ENCODE assay signal across 9 cellular contexts in genomic region chr2:132448771-132449170, GRCh38. TPM values are rescaled to one million over a fixed set of nuclear protein-coding genes. Genes with fewer than 3 reads are reported as not detected.
A peak's percentile ranks its signal among the peaks of the same experiment; 100 is the strongest.
DNase-seq lines count a peak whose midpoint lies in the region; ATAC-seq, FAIRE-seq and TF ChIP-seq lines count a peak whose summit lies in the region.
"Had no signal": no experiment of that assay in that cellular context is flagged by ENCODE, and none has a peak within 500 bp of the region (broad histone marks: within the 10 kb centered on the region; RNA-seq: fewer than 3 reads in every experiment).

No MANE protein-coding gene starts in this region.

- H3K36me3 ChIP-seq in keratinocyte (ENCODE audit: control insufficient read depth in 2 of 2, extremely low read depth in 1 of 2, insufficient read depth in 2 of 2, low read length in 2 of 2) = no peaks in the 10 kb centered on the region

- TF ChIP-seq CTCF in AG04449 (IDR thresholded peaks at IDR 0.05; ENCODE audit: insufficient read depth, low read length, missing control alignments) = peak; percentile 54
- TF ChIP-seq CTCF in HFF-Myc (IDR thresholded peaks at IDR 0.05; ENCODE audit: low read depth, low read length, missing control alignments) = peak; percentile 67
- peak; percentile 83 for TF ChIP-seq CTCF in VCaP (conservative IDR thresholded peaks at IDR 0.05)
- peak; percentile 60 to 70 (median 65) for TF ChIP-seq CTCF in keratinocyte (optimal IDR thresholded peaks at IDR 0.05 in 1 of 3, IDR thresholded peaks at IDR 0.05 in 1 of 3, conservative IDR thresholded peaks at IDR 0.05 in 1 of 3; ENCODE audit: extremely low read depth in 1 of 3, insufficient read depth in 2 of 3, low read length in 3 of 3)

- ATAC-seq in GM21723 (IDR thresholded peaks at IDR 0.05; ENCODE audit: unreplicated experiment) (no peak), GM18873 (IDR thresholded peaks at IDR 0.05; ENCODE audit: low FRiP score, unreplicated experiment) (no peak)

- H3K9me1 ChIP-seq in keratinocyte (ENCODE audit: control insufficient read depth, extremely low read depth, insufficient read depth, low read length) = no peaks in the 10 kb centered on the region

- CTCF ChIA-PET in AG04449 (lab: Yijun Ruan, JAX) = interaction anchor here (0.8 to 4.9 kb wide), 9 partner anchors 9 to 99 kb away, joined by 3 to 31 read pairs (median 4); no protein-coding TSS in a partner anchor

- no peak overlapping the region for H3K27ac ChIP-seq in VCaP
- H3K27ac ChIP-seq in keratinocyte (ENCODE audit: control insufficient read depth, insufficient read depth, low read length) = no peak overlapping the region

- DNase-seq in AG04449 (ENCODE audit: low read depth, low spot score) (no peak), HFF-Myc (ENCODE audit: extremely low read depth, low read depth) (no peak), keratinocyte (ENCODE audit: low read depth, low spot score) (no peak), RCC 7860 (ENCODE audit: low spot score) (no peak)
- no peak for DNase-seq in stimulated activated CD8-positive, alpha-beta memory T cell treated with anti-CD3 and anti-CD28 coated beads, Interleukin-4, amount 100 ng/mL, for 48 hours

- no peaks in the 10 kb centered on the region for H4K20me1 ChIP-seq in keratinocyte (ENCODE audit: control insufficient read depth, extremely low read depth, insufficient read depth, low read length)

- no peak overlapping the region for H3K9ac ChIP-seq in keratinocyte (ENCODE audit: control insufficient read depth, extremely low read depth, insufficient read depth, low read length)

- H3K79me2 ChIP-seq in keratinocyte (ENCODE audit: control insufficient read depth, insufficient read depth, low read length) = no peaks in the 10 kb centered on the region

- FAIRE-seq in keratinocyte (lab: Jason Lieb, UNC) (no peak), RCC 7860 (lab: Jason Lieb, UNC) (no peak)
- FAIRE-seq: GM18507 had no signal

- H3K9me3 ChIP-seq in keratinocyte (ENCODE audit: control insufficient read depth, low read depth, low read length) = no peaks in the 10 kb centered on the region

- no peaks in the 10 kb centered on the region for H3K27me3 ChIP-seq in keratinocyte (ENCODE audit: control insufficient read depth, extremely low read depth, insufficient read depth, low read length)

- no peak overlapping the region for H3K4me2 ChIP-seq in keratinocyte (ENCODE audit: control insufficient read depth, extremely low read depth, insufficient read depth, low read depth, low read length)

- H3K4me1 ChIP-seq in keratinocyte (ENCODE audit: control insufficient read depth, extremely low read depth, insufficient read depth, low read length) = peaks cover 4% of the 10 kb centered on the region

- dilution Hi-C loops in keratinocyte (cut with MboI; ENCODE audit: extremely low pct_ligation_motif_present, low sequenced_read_pairs) = no loop called here

- H2AFZ ChIP-seq in keratinocyte (ENCODE audit: control insufficient read depth, low read length) = no peak overlapping the region

- H3K4me3 ChIP-seq in AG04449 (ENCODE audit: low read depth, low read length) (no peak overlapping the region), HFF-Myc (replicated peaks; ENCODE audit: low read depth, low read length) (no peak overlapping the region), keratinocyte (ENCODE audit: control insufficient read depth in 2 of 3, extremely low read depth in 1 of 3, insufficient read depth in 2 of 3, low read depth in 1 of 3, low read length in 3 of 3) (no peak overlapping the region)

- POLR2A ChIA-PET in AG04449 (lab: Yijun Ruan, JAX) = no interaction called here

RNA-seq across cellular contexts. Expression of gene GPR39, which starts 32.2 kb away (rescaled TPM):
- 4.7 to 9.1 TPM (median 4.9 TPM) in 3 replicates for polyA plus RNA-seq in keratinocyte
- 1.0 TPM for polyA plus RNA-seq in keratinocyte (2011; ENCODE audit: low read depth)
- 2.0 and 2.2 TPM in 2 replicates for polyA plus RNA-seq in keratinocyte (2011; cell fraction: cytosol; rRNA removed)
- polyA plus RNA-seq in keratinocyte (2011; cell fraction: nucleus; rRNA removed) = 6.4 and 8.5 TPM in 2 replicates
- polyA plus RNA-seq in keratinocyte (2012; ENCODE audit: low replicate concordance) = 1.6 and 5.6 TPM in 2 replicates
- polyA minus RNA-seq in keratinocyte = 13.6 to 22.9 TPM (median 19.5 TPM) in 3 replicates
- 3.6 TPM for polyA minus RNA-seq in keratinocyte (2011; cell fraction: cytosol; rRNA and poly(A)+ RNA removed)
- 16.4 and 22.8 TPM in 2 replicates for polyA minus RNA-seq in keratinocyte (2011; cell fraction: nucleus; rRNA and poly(A)+ RNA removed)
